ENCODE assay signal across 20 cellular contexts in the genomic region with DNA sequence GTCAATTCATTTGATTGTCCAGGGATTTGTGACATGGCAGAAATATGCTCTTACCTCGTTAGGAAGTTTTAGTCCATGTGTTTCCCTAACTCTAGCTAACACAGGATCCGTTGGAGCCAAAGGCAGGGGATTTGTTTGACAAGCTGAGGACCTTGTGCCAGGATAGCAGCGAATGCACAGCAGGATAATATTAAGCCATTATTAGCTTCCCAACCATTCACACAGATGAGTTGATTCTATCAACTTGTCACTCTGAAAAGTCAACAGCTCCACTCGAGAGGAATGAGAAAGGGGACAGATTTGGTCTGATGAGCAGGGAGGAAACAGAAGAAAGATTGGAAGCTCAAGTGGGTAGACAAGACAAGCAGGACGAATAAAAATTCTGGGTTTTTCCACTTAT.
DNase-seq lines count a peak whose midpoint lies in the region; ATAC-seq, FAIRE-seq and TF ChIP-seq lines count a peak whose summit lies in the region.
"Had no signal": no experiment of that assay in that cellular context is flagged by ENCODE, and none has a peak within 500 bp of the region (broad histone marks: within the 10 kb centered on the region; RNA-seq: fewer than 3 reads in every experiment).

No MANE protein-coding gene starts in this region.

- H3K9me3 Mint-ChIP-seq in osteocyte (ENCODE audit: unreplicated experiment) = no peaks in the 10 kb centered on the region
- H3K9me3 Mint-ChIP-seq: CD4-positive, alpha-beta memory T cell had no signal

- no peak for TF ChIP-seq EP300 in A549 (IDR thresholded peaks at IDR 0.05)

- H3K27ac Mint-ChIP-seq in osteocyte (ENCODE audit: unreplicated experiment) = no peak overlapping the region
- H3K27ac Mint-ChIP-seq: CD4-positive, alpha-beta memory T cell had no signal

- no peaks in the 10 kb centered on the region for H3K36me3 Mint-ChIP-seq in osteocyte (ENCODE audit: unreplicated experiment)
- H3K36me3 Mint-ChIP-seq: CD4-positive, alpha-beta memory T cell had no signal

- H3K9me3 ChIP-seq in A549 (no peaks in the 10 kb centered on the region), PC-3 (ENCODE audit: low read length) (no peaks in the 10 kb centered on the region)
- H3K9me3 ChIP-seq: BE2C, MG63 had no signal

- FAIRE-seq in A549 (lab: Jason Lieb, UNC) = no peak
- FAIRE-seq: GM12892, GM18507 had no signal

- 51% methylated on average over 5 of the region's 5 CpGs for WGBS in A549 (ENCODE audit: missing lambda C conversion rate)

- BruUV-seq in PC-3 (replicated peaks; lab: Mats Ljungman, UMichigan) = no TSS peak

- no peak overlapping the region for H3K9ac ChIP-seq in PC-3 (ENCODE audit: low read length)

- DNase-seq in NCI-H146 (lab: John Stamatoyannopoulos, UW) (peak; percentile 8), NCI-H146 treated with DMSO at 0.1 percent for 48 hours (lab: John Stamatoyannopoulos, UW; ENCODE audit: unreplicated experiment) (no peak), A549 (ENCODE audit: low read depth in 1 of 2, low spot score in 1 of 2) (no peak), PC-3 (no peak), osteocyte (ENCODE audit: extremely low spot score, unreplicated experiment) (peak; percentile 25), GM19238 (ENCODE audit: insufficient read length, low spot score) (no peak)
- DNase-seq: BE2C; Calu3; CD4-positive, alpha-beta memory T cell; DMS79; Kasumi-1; NCI-H1048; NCI-H1694; NCI-H446; NCI-H526 treated with DMSO at 0.1 percent for 48 hours had no signal

- H3K4me1 Mint-ChIP-seq in osteocyte (ENCODE audit: unreplicated experiment) = no peaks in the 10 kb centered on the region
- H3K4me1 Mint-ChIP-seq: CD4-positive, alpha-beta memory T cell had no signal

- no peak overlapping the region for H3K27ac ChIP-seq in A549
- H3K27ac ChIP-seq in PC-3 (ENCODE audit: low read length) = peak overlapping the region; percentile 39

- TF ChIP-seq POLR2A in A549 (IDR thresholded peaks at IDR 0.05; ENCODE audit: low read length) = no peak

- H3K4me1 ChIP-seq in A549 (peaks cover 9% of the 10 kb centered on the region), PC-3 (ENCODE audit: insufficient read depth, low read length) (peaks cover 8% of the 10 kb centered on the region)
- H3K4me1 ChIP-seq: BE2C had no signal

- peak overlapping the region; percentile 65; the same call in 1 of the 2 replicates for H2AFZ ChIP-seq in PC-3 (ENCODE audit: low read length)

- no peak for TF ChIP-seq CTCF in A549 (IDR thresholded peaks at IDR 0.05)
- TF ChIP-seq CTCF in PC-3 (conservative IDR thresholded peaks at IDR 0.05; ENCODE audit: low read depth, low read length) = no peak
- no peak for TF ChIP-seq CTCF in osteocyte (IDR thresholded peaks at IDR 0.05)

- no peaks in the 10 kb centered on the region for H3F3A ChIP-seq in PC-3 (ENCODE audit: low read length, unreplicated experiment)

- no peak for ATAC-seq in A549
- no peak for ATAC-seq in PC-3
- no peak for ATAC-seq in GM18868 (IDR thresholded peaks at IDR 0.05; ENCODE audit: unreplicated experiment)
- ATAC-seq in GM19035 (IDR thresholded peaks at IDR 0.05; ENCODE audit: unreplicated experiment) = no peak

- peak overlapping the region; percentile 37 for H3K4me2 ChIP-seq in A549
- H3K4me2 ChIP-seq in PC-3 (ENCODE audit: low read length) = no peak overlapping the region

- no peaks in the 10 kb centered on the region for H3K79me2 ChIP-seq in PC-3 (ENCODE audit: low read length)

- no peaks in the 10 kb centered on the region for H3K36me3 ChIP-seq in PC-3 (ENCODE audit: low read depth, low read length)
- H3K36me3 ChIP-seq: BE2C, MG63 had no signal

- no peak overlapping the region for H3K4me3 ChIP-seq in A549
- no peak overlapping the region for H3K4me3 ChIP-seq in PC-3 (ENCODE audit: low read length)
- H3K4me3 ChIP-seq: MG63 had no signal

- no peaks in the 10 kb centered on the region for H4K20me1 ChIP-seq in PC-3 (ENCODE audit: low read length)

- H3K9me2 ChIP-seq in PC-3 (replicated peaks; ENCODE audit: low read length) = no peaks in the 10 kb centered on the region

- CTCF ChIA-PET in A549 (lab: Yijun Ruan, JAX) = no interaction called here
- CTCF ChIA-PET in PC-3 (lab: Charles Lee) = no interaction called here

- peaks cover 36% of the 10 kb centered on the region for H3K27me3 Mint-ChIP-seq in osteocyte (ENCODE audit: unreplicated experiment)

- H3K4me3 Mint-ChIP-seq in osteocyte (ENCODE audit: unreplicated experiment) = no peak overlapping the region
- H3K4me3 Mint-ChIP-seq: CD4-positive, alpha-beta memory T cell had no signal

- intact Hi-C loops in PC-3 (cut with micrococcal nuclease) = loop anchor here (5.0 kb wide), 1 partner anchor 106 kb away; a partner anchor contains a TSS

- POLR2A ChIA-PET in A549 (lab: Yijun Ruan, JAX) (no interaction called here), PC-3 (lab: Charles Lee; ENCODE audit: unreplicated experiment) (no interaction called here)

- no peak for TF ChIP-seq RAD21 in A549 (conservative IDR thresholded peaks at IDR 0.05 in 1 of 2, IDR thresholded peaks at IDR 0.05 in 1 of 2)

- H3K27me3 ChIP-seq in PC-3 (ENCODE audit: low read length) = no peaks in the 10 kb centered on the region
- H3K27me3 ChIP-seq: BE2C, MG63 had no signal

TF ChIP-seq in A549, 52 proteins besides CTCF, POLR2A, EP300 and RAD21:
- TF ChIP-seq ZNF302 (CRISPR knock-in tag; IDR thresholded peaks at IDR 0.05) = no peak
- TF ChIP-seq NFE2L2 (conservative IDR thresholded peaks at IDR 0.05; ENCODE audit: low read length) = no peak
- TF ChIP-seq TFCP2L1 (CRISPR knock-in tag; IDR thresholded peaks at IDR 0.05) = no peak
- TF ChIP-seq CEBPB (IDR thresholded peaks at IDR 0.05) = no peak
- no peak for TF ChIP-seq ZFP36 (IDR thresholded peaks at IDR 0.05; ENCODE audit: borderline replicate concordance, partially characterized antibody)
- TF ChIP-seq FOSB (CRISPR knock-in tag; IDR thresholded peaks at IDR 0.05) = no peak
- TF ChIP-seq, protein P1, sequence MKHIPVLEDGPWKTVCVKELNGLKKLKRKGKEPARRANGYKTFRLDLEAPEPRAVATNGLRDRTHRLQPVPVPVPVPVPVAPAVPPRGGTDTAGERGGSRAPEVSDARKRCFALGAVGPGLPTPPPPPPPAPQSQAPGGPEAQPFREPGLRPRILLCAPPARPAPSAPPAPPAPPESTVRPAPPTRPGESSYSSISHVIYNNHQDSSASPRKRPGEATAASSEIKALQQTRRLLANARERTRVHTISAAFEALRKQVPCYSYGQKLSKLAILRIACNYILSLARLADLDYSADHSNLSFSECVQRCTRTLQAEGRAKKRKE (CRISPR knock-in tag; IDR thresholded peaks at IDR 0.05; ENCODE audit: low read depth) = no peak

Comparison
In these comparisons a context has a peak if more than half of its experiments do, and no peak if none do; other contexts are left out.
1. DNase-seq: peak in NCI-H146 (single experiment) and osteocyte (single experiment); none in NCI-H146 treated with DMSO at 0.1 percent for 48 hours (single experiment), A549 (0 of 2), PC-3 (single experiment) and GM19238 (single experiment).